Comparison of ENCODE assay signal across 15 cellular contexts in genomic region chr3:175518459-175518858, GRCh38.
DNase-seq lines count a peak whose midpoint lies in the region; ATAC-seq and TF ChIP-seq lines count a peak whose summit lies in the region.
"Had no signal": no experiment of that assay in that cellular context is flagged by ENCODE, and none has a peak within 500 bp of the region (broad histone marks: within the 10 kb centered on the region; RNA-seq: fewer than 3 reads in every experiment).

No MANE protein-coding gene starts in this region.

- TF ChIP-seq CTCF in GM12865 (IDR thresholded peaks at IDR 0.05; ENCODE audit: insufficient read depth, low read depth, low read length, missing control alignments), result no peak

- DNase-seq in GM12865 (ENCODE audit: low read depth) (peak; percentile 40), activated gamma-delta T cell (lab: John Stamatoyannopoulos, UW) (no peak), NCI-H1694 (lab: John Stamatoyannopoulos, UW) (no peak)
- no peak for DNase-seq in activated CD4-positive, alpha-beta T cell treated with anti-CD3 and anti-CD28 coated beads for 4 hours
- DNase-seq in stimulated activated CD4-positive, alpha-beta T cell treated with anti-CD3 and anti-CD28 coated beads, Interleukin-4, amount 100 ng/mL, for 24 hours, result no peak
- DNase-seq: activated naive CD4-positive, alpha-beta T cell treated with anti-CD3 and anti-CD28 coated beads, Interleukin-2, amount 10 ng/mL, durations not matched to agents 7 days and 5 days; GDM1; HFFc6; NCI-H1092; NCI-H226; substantia nigra had no signal

- peak; percentile 85 for ATAC-seq in GM19397 (IDR thresholded peaks at IDR 0.05; ENCODE audit: unreplicated experiment)
- ATAC-seq in HG02870 (IDR thresholded peaks at IDR 0.05; ENCODE audit: unreplicated experiment), result peak; percentile 71
- peak; percentile 92 for ATAC-seq in HG03457 (IDR thresholded peaks at IDR 0.05; ENCODE audit: unreplicated experiment)
- ATAC-seq: SK-N-SH treated with all-trans-retinoic acid at 6 μM for 48 hours had no signal

- no peak overlapping the region for H3K4me3 ChIP-seq in GM12865 (ENCODE audit: low read depth, low read length)
